ENCODE assay signal across 22 cellular contexts in the genomic region with DNA sequence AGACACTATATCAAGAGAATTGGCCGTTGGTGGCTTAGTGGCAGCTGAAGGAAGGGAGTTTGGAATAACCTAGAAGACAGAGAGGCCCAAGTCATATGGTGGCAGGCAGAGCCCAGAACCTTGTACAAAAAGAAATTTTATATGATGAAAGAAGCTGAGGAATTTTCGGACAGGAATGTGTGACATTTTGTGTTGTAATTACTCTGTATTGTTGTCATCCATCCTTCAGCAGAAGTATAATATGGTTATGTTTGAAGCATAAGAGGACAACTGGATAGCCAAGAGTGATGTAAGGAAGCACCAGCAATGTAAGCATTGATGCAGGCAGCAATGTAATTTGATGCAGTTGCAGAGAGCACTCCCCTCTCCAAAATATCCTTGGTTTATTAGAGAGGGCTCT. TPM values are rescaled to one million over a fixed set of nuclear protein-coding genes. Genes with fewer than 3 reads are reported as not detected.
DNase-seq lines count a peak whose midpoint lies in the region; ATAC-seq and TF ChIP-seq lines count a peak whose summit lies in the region.
"Had no signal": no experiment of that assay in that cellular context is flagged by ENCODE, and none has a peak within 500 bp of the region (broad histone marks: within the 10 kb centered on the region; RNA-seq: fewer than 3 reads in every experiment).

No MANE protein-coding gene starts in this region.

- no peaks in the 10 kb centered on the region for H4K20me1 ChIP-seq in OCI-LY3 (ENCODE audit: insufficient read depth, low read length)
- H4K20me1 ChIP-seq in hepatocyte (ENCODE audit: insufficient read depth, poor library complexity, severe bottlenecking), result no peaks in the 10 kb centered on the region

- POLR2A ChIA-PET in activated CD4-positive, alpha-beta T cell treated with anti-CD3 and anti-CD28 coated beads for 36 hours (lab: Charles Lee), result no interaction called here

- H3K4me2 ChIP-seq in OCI-LY3 (ENCODE audit: low read length), result peak overlapping the region; percentile 69
- no peak overlapping the region for H3K4me2 ChIP-seq in hepatocyte

- no peak for DNase-seq in activated CD4-positive, alpha-beta T cell treated with anti-CD3 and anti-CD28 coated beads for 36 hours
- DNase-seq in activated CD4-positive, alpha-beta T cell treated with anti-CD3 and anti-CD28 coated beads, Interleukin-2, amount 50 U/mL, for 48 hours, result no peak
- DNase-seq in choroid plexus epithelial cell (ENCODE audit: low read depth) (peak; percentile 31), nephron progenitor cell (no peak), hepatocyte (ENCODE audit: low spot score) (no peak)
- no peak for DNase-seq in central memory CD4-positive, alpha-beta T cell
- DNase-seq: activated naive CD4-positive, alpha-beta T cell treated with anti-CD3 and anti-CD28 coated beads, Interleukin-2, amount 10 ng/mL, durations not matched to agents 7 days and 5 days; CD4-positive, CD25-positive, alpha-beta regulatory T cell; DMS153; hypothalamus; mucosa of descending colon; NCI-H187; NCI-H446 treated with DMSO at 0.1 percent for 48 hours; occipital lobe; SHP77 treated with DMSO at 0.1 percent for 48 hours; uterus had no signal

- peaks cover 11% of the 10 kb centered on the region for H3K27me3 Mint-ChIP-seq in activated CD4-positive, alpha-beta T cell treated with anti-CD3 and anti-CD28 coated beads for 36 hours
- peaks cover 6% of the 10 kb centered on the region for H3K27me3 Mint-ChIP-seq in nephron progenitor cell (ENCODE audit: low read depth, poor library complexity)
- H3K27me3 Mint-ChIP-seq: brain had no signal

- H3K27ac ChIP-seq in OCI-LY3 (ENCODE audit: low read length), result peak overlapping the region; percentile 84
- H3K27ac ChIP-seq in hepatocyte, result no peak overlapping the region
- H3K27ac ChIP-seq: uterus had no signal

- H3K9me3 ChIP-seq in OCI-LY3 (ENCODE audit: insufficient read depth, low read length), result no peaks in the 10 kb centered on the region
- no peaks in the 10 kb centered on the region for H3K9me3 ChIP-seq in hepatocyte (ENCODE audit: low read depth)
- H3K9me3 ChIP-seq: HAP-1, mucosa of descending colon, right atrium auricular region, uterus had no signal

- peaks cover 13% of the 10 kb centered on the region for H3K4me1 Mint-ChIP-seq in activated CD4-positive, alpha-beta T cell treated with anti-CD3 and anti-CD28 coated beads for 36 hours
- peaks cover 44% of the 10 kb centered on the region for H3K4me1 Mint-ChIP-seq in nephron progenitor cell
- H3K4me1 Mint-ChIP-seq: CD4-positive, CD25-positive, alpha-beta regulatory T cell had no signal

- H3K36me3 ChIP-seq in OCI-LY3 (replicated peaks; ENCODE audit: low read depth, low read length) (no peaks in the 10 kb centered on the region), hepatocyte (replicated peaks; ENCODE audit: insufficient read depth, low read depth) (no peaks in the 10 kb centered on the region)
- H3K36me3 ChIP-seq: HAP-1, right atrium auricular region, uterus had no signal

- H3K4me3 ChIP-seq in OCI-LY3 (ENCODE audit: low read length), result 0 out of 2 replicates have a peak overlapping the region, but pooled peaks have one; percentile 10
- H3K4me3 ChIP-seq in choroid plexus epithelial cell (ENCODE audit: low read depth, low read length), result no peak overlapping the region
- no peak overlapping the region for H3K4me3 ChIP-seq in hepatocyte
- H3K4me3 ChIP-seq: HAP-1, mucosa of descending colon, right atrium auricular region, uterus had no signal

- H3K27ac Mint-ChIP-seq in activated CD4-positive, alpha-beta T cell treated with anti-CD3 and anti-CD28 coated beads for 36 hours, result peak overlapping the region; percentile 76
- H3K27ac Mint-ChIP-seq in nephron progenitor cell, result peak overlapping the region; percentile 70
- H3K27ac Mint-ChIP-seq: activated naive CD4-positive, alpha-beta T cell treated with anti-CD3 and anti-CD28 coated beads, Interleukin-2, amount 10 ng/mL, durations not matched to agents 7 days and 5 days; brain; CD4-positive, CD25-positive, alpha-beta regulatory T cell; T-helper 2 cell treated with Interferon-gamma antibody and Interleukin-4, amounts not matched to agents 5 μg/mL and 100 μg/mL, for 36 hours had no signal

- CTCF ChIA-PET in activated CD4-positive, alpha-beta T cell treated with anti-CD3 and anti-CD28 coated beads for 36 hours (lab: Charles Lee), result interaction anchor here (0.8 to 0.9 kb wide), 2 partner anchors 17 to 528 kb away, joined by 3 read pairs; no protein-coding TSS in a partner anchor

- peak overlapping the region; percentile 6; the same call in 1 of the 2 replicates for H3K9ac ChIP-seq in OCI-LY3 (ENCODE audit: low read length)

- H3K4me1 ChIP-seq in OCI-LY3 (ENCODE audit: low read length), result peaks cover 26% of the 10 kb centered on the region
- no peaks in the 10 kb centered on the region for H3K4me1 ChIP-seq in hepatocyte (ENCODE audit: insufficient read depth)
- H3K4me1 ChIP-seq: right atrium auricular region, uterus had no signal

- ATAC-seq in activated CD4-positive, alpha-beta T cell treated with anti-CD3 and anti-CD28 coated beads for 36 hours, result no peak
- ATAC-seq in HG03039 (IDR thresholded peaks at IDR 0.05; ENCODE audit: unreplicated experiment), result no peak

- no peaks in the 10 kb centered on the region for H3K36me3 Mint-ChIP-seq in activated CD4-positive, alpha-beta T cell treated with anti-CD3 and anti-CD28 coated beads for 36 hours (ENCODE audit: low read depth)
- no peaks in the 10 kb centered on the region for H3K36me3 Mint-ChIP-seq in nephron progenitor cell (ENCODE audit: low read depth)
- H3K36me3 Mint-ChIP-seq: activated naive CD4-positive, alpha-beta T cell treated with anti-CD3 and anti-CD28 coated beads, Interleukin-2, amount 10 ng/mL, durations not matched to agents 7 days and 5 days; brain; CD4-positive, CD25-positive, alpha-beta regulatory T cell had no signal

- H2AFZ ChIP-seq in OCI-LY3 (ENCODE audit: low read depth, low read length), result no peak overlapping the region
- H2AFZ ChIP-seq in hepatocyte, result no peak overlapping the region

- H3K9me3 Mint-ChIP-seq in activated CD4-positive, alpha-beta T cell treated with anti-CD3 and anti-CD28 coated beads for 36 hours (ENCODE audit: low read depth), result no peaks in the 10 kb centered on the region
- peaks cover 4% of the 10 kb centered on the region for H3K9me3 Mint-ChIP-seq in nephron progenitor cell
- H3K9me3 Mint-ChIP-seq: activated naive CD4-positive, alpha-beta T cell treated with anti-CD3 and anti-CD28 coated beads, Interleukin-2, amount 10 ng/mL, durations not matched to agents 7 days and 5 days; CD4-positive, CD25-positive, alpha-beta regulatory T cell; T-helper 2 cell treated with Interferon-gamma antibody and Interleukin-4, amounts not matched to agents 5 μg/mL and 100 μg/mL, for 36 hours had no signal

- H3K27me3 ChIP-seq in OCI-LY3 (ENCODE audit: low read depth, low read length), result no peaks in the 10 kb centered on the region
- H3K27me3 ChIP-seq in hepatocyte, result no peaks in the 10 kb centered on the region
- H3K27me3 ChIP-seq: right atrium auricular region, uterus had no signal

- H3K79me2 ChIP-seq in OCI-LY3 (ENCODE audit: low read length) (no peaks in the 10 kb centered on the region), hepatocyte (no peaks in the 10 kb centered on the region)

- intact Hi-C loops in activated CD4-positive, alpha-beta T cell treated with anti-CD3 and anti-CD28 coated beads for 36 hours (cut with DNase I, micrococcal nuclease), result loop anchor here in 1 of 2 experiments (10.0 kb wide), 1 partner anchor 731 kb away; no protein-coding TSS in a partner anchor

- TF ChIP-seq CTCF in OCI-LY3 (IDR thresholded peaks at IDR 0.05; ENCODE audit: low read depth, low read length) (no peak), choroid plexus epithelial cell (conservative IDR thresholded peaks at IDR 0.05; ENCODE audit: low read depth, low read length) (no peak), nephron progenitor cell (IDR thresholded peaks at IDR 0.05) (no peak), hepatocyte (IDR thresholded peaks at IDR 0.05; ENCODE audit: poor library complexity) (no peak)

- H3K9me2 ChIP-seq in hepatocyte (replicated peaks; ENCODE audit: insufficient read depth), result no peaks in the 10 kb centered on the region

- WGBS in hepatocyte (ENCODE audit: low lambda C conversion rate, missing lambda C conversion rate), result 98% methylated on average over 2 of the region's 2 CpGs

- no peak overlapping the region for H3K4me3 Mint-ChIP-seq in activated CD4-positive, alpha-beta T cell treated with anti-CD3 and anti-CD28 coated beads for 36 hours
- H3K4me3 Mint-ChIP-seq in nephron progenitor cell, result no peak overlapping the region
- H3K4me3 Mint-ChIP-seq: activated naive CD4-positive, alpha-beta T cell treated with anti-CD3 and anti-CD28 coated beads, Interleukin-2, amount 10 ng/mL, durations not matched to agents 7 days and 5 days; brain; CD4-positive, CD25-positive, alpha-beta regulatory T cell; T-helper 2 cell treated with Interferon-gamma antibody and Interleukin-4, amounts not matched to agents 5 μg/mL and 100 μg/mL, for 36 hours had no signal

RNA-seq across cellular contexts. Expression of a gene that starts 19.1 kb away (rescaled TPM):
- total RNA-seq in activated CD4-positive, alpha-beta T cell treated with anti-CD3 and anti-CD28 coated beads for 36 hours, result 10 to 100 TPM; 50.2 to 56.0 TPM
- 98.4 and 107 TPM in 2 replicates for total RNA-seq in hepatocyte
- polyA plus RNA-seq in hepatocyte, result 99.5 and 102 TPM in 2 replicates
